Comparison of ENCODE assay signal across 8 cellular contexts in the genomic region with DNA sequence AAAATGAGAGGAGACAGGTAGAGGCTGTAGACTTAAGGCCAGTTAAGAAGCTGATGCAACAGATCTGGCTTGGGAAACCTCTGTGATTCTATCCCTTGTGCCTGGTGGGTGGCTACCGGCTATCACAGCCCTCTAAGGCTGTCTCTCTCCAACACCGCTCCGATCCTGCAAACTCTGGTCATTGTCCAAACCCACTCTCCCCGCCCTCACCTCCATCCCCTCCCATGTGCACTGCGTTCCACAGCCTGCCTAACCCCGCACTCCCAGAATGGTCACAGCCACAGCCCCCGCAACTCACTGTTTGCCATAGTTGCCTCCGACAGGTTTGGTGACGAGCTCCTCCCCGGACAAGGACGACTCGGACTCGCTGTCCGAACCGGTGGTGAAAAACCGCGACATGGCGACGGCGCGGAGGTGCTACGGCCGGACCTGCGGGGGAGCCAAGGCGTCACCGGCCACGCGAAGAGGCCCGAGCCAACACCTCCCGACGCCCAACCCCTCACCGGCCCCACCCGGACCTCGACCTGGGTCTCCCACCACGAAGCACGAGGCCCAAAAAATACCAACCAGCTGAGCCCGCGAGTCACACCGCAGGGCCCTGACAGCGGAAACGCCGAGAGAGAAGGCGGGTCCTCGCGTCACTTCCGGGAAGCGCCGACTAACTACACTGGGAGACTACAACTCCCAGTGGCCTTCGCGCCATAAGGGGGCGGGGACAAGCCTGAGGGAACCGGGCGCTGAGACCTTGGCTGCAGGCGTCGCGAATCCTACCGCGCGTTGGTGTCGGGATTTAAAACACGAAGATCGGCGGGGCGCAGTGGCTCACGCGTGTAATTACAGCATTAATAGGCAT. TPM values are rescaled to one million over a fixed set of nuclear protein-coding genes. Genes with fewer than 3 reads are reported as not detected.
A peak's percentile ranks its signal among the peaks of the same experiment; 100 is the strongest.
DNase-seq lines count a peak whose midpoint lies in the region; ATAC-seq and TF ChIP-seq lines count a peak whose summit lies in the region.
"Not testable (repeated sequence)": the region's sequence is repeated elsewhere in the genome, so short reads cannot be mapped to it uniquely, and the experiment has no call there.

A gene with protein sequence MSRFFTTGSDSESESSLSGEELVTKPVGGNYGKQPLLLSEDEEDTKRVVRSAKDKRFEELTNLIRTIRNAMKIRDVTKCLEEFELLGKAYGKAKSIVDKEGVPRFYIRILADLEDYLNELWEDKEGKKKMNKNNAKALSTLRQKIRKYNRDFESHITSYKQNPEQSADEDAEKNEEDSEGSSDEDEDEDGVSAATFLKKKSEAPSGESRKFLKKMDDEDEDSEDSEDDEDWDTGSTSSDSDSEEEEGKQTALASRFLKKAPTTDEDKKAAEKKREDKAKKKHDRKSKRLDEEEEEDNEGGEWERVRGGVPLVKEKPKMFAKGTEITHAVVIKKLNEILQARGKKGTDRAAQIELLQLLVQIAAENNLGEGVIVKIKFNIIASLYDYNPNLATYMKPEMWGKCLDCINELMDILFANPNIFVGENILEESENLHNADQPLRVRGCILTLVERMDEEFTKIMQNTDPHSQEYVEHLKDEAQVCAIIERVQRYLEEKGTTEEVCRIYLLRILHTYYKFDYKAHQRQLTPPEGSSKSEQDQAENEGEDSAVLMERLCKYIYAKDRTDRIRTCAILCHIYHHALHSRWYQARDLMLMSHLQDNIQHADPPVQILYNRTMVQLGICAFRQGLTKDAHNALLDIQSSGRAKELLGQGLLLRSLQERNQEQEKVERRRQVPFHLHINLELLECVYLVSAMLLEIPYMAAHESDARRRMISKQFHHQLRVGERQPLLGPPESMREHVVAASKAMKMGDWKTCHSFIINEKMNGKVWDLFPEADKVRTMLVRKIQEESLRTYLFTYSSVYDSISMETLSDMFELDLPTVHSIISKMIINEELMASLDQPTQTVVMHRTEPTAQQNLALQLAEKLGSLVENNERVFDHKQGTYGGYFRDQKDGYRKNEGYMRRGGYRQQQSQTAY (minus strand): TSS at position 622 of the 853 bp plus-strand sequence. CDS start 223 bp downstream, at position 399.

- H3K9ac ChIP-seq in BLaER1 treated with 17β-estradiol and CSF1 and Interleukin-3, amounts not matched to agents 10 nM and 100 nM: peak within 1 kb of the TSS in 4 of 11 experiments; percentile 47 to 61 (median 56); a peak in 4 of 22 replicates
- not testable (repeated sequence) for H3K9ac ChIP-seq in endodermal cell (ENCODE audit: extremely low read depth, low read length, poor library complexity, severe bottlenecking); liver (ENCODE audit: low read depth in 1 of 2, low read length in 2 of 2)

- TF ChIP-seq CTCF in endodermal cell (conservative IDR thresholded peaks at IDR 0.05); liver (IDR thresholded peaks at IDR 0.05; ENCODE audit: low read depth, low read length, missing input control): not testable (repeated sequence)

- H3K9me3 Mint-ChIP-seq in IgD-negative memory B cell, endodermal cell: not testable (repeated sequence)

- TF ChIP-seq RAD21 in liver (IDR thresholded peaks at IDR 0.05): not testable (repeated sequence)

- not testable (repeated sequence) for H3K4me1 Mint-ChIP-seq in IgD-negative memory B cell, endodermal cell

- not testable (repeated sequence) for H3K27me3 Mint-ChIP-seq in IgD-negative memory B cell; endodermal cell (ENCODE audit: insufficient read depth)

- H3K4me3 ChIP-seq in BLaER1 treated with 17β-estradiol and CSF1 and Interleukin-3, amounts not matched to agents 10 nM and 100 nM: peak within 1 kb of the TSS; percentile 36 to 66 (median 54); a peak in 18 of 20 replicates
- H3K4me3 ChIP-seq in endodermal cell (ENCODE audit: low read length): not testable (repeated sequence)
- H3K4me3 ChIP-seq in liver (ENCODE audit: low read depth in 1 of 3, low read length in 3 of 3) (peak within 1 kb of the TSS in 2 of 3 donors; percentile 50 to 66), skeletal muscle cell (ENCODE audit: low read depth, low read length) (peak within 1 kb of the TSS; percentile 42)

- not testable (repeated sequence) for DNase-seq in endodermal cell; skeletal muscle cell (ENCODE audit: low read depth)

- whole genome bisulfite sequencing in endodermal cell (ENCODE audit: insufficient coverage in 1 of 2, insufficient read length in 1 of 2), 2 experiments: no CpG with 5 or more reads among the region's 66 CpGs
- no CpG with 5 or more reads among the region's 66 CpGs for WGBS in liver

- H3K36me3 Mint-ChIP-seq in IgD-negative memory B cell; endodermal cell (ENCODE audit: low read depth): not testable (repeated sequence)

- ATAC-seq in GM19328 (IDR thresholded peaks at IDR 0.05; ENCODE audit: unreplicated experiment): peak; percentile 96
- ATAC-seq in HG02840 (IDR thresholded peaks at IDR 0.05; ENCODE audit: low FRiP score, unreplicated experiment): peak; percentile 92

- not testable (repeated sequence) for H3K36me3 ChIP-seq in BLaER1 treated with 17β-estradiol and CSF1 and Interleukin-3, amounts not matched to agents 10 nM and 100 nM; endodermal cell (ENCODE audit: control insufficient read depth, insufficient read depth, low read length); liver (ENCODE audit: control insufficient read depth in 4 of 4, insufficient read depth in 3 of 4, low read depth in 1 of 4, low read length in 3 of 4)

- not testable (repeated sequence) for H3K27ac Mint-ChIP-seq in IgD-negative memory B cell, endodermal cell

- H3K27me3 ChIP-seq in BLaER1 treated with 17β-estradiol and CSF1 and Interleukin-3, amounts not matched to agents 10 nM and 100 nM; endodermal cell (ENCODE audit: control insufficient read depth, insufficient read depth, low read length, poor library complexity, severe bottlenecking); liver (ENCODE audit: control insufficient read depth in 4 of 4, insufficient read depth in 4 of 4, low read length in 3 of 4): not testable (repeated sequence)

- not testable (repeated sequence) for H3K9me3 ChIP-seq in BLaER1 treated with 17β-estradiol and CSF1 and Interleukin-3, amounts not matched to agents 10 nM and 100 nM (replicated peaks in 1 of 11); endodermal cell (ENCODE audit: control insufficient read depth, low read length); liver (ENCODE audit: control insufficient read depth in 4 of 4, low read length in 3 of 4)

- H3K4me2 ChIP-seq in BLaER1 treated with 17β-estradiol and CSF1 and Interleukin-3, amounts not matched to agents 10 nM and 100 nM: peak within 1 kb of the TSS in 7 of 11 experiments; percentile 34 to 50 (median 46); a peak in 6 of 22 replicates

- H3K4me1 ChIP-seq in BLaER1 treated with 17β-estradiol and CSF1 and Interleukin-3, amounts not matched to agents 10 nM and 100 nM; endodermal cell (ENCODE audit: control insufficient read depth, insufficient read depth, low read length); liver (ENCODE audit: control insufficient read depth in 4 of 4, insufficient read depth in 4 of 4, low read length in 3 of 4): not testable (repeated sequence)

- H3K4me3 Mint-ChIP-seq in IgD-negative memory B cell (peak within 1 kb of the TSS in 1 of 4 donors; percentile 65), endodermal cell (peak within 1 kb of the TSS; percentile 50)

- H3K27ac ChIP-seq in BLaER1 treated with 17β-estradiol and CSF1 and Interleukin-3, amounts not matched to agents 10 nM and 100 nM; endodermal cell (ENCODE audit: low read depth, low read length); liver (ENCODE audit: low read depth in 1 of 2, low read length in 2 of 2): not testable (repeated sequence)

- POLR2A ChIA-PET in activated CD8-positive, alpha-beta memory T cell treated with anti-CD3 and anti-CD28 coated beads for 36 hours (lab: Charles Lee): not testable (repeated sequence)

- H4K20me1 ChIP-seq in BLaER1 treated with 17β-estradiol and CSF1 and Interleukin-3, amounts not matched to agents 10 nM and 100 nM: not testable (repeated sequence)

- CTCF ChIA-PET in activated CD8-positive, alpha-beta memory T cell treated with anti-CD3 and anti-CD28 coated beads for 36 hours (lab: Charles Lee): not testable (repeated sequence)

RNA-seq across cellular contexts. Expression of the gene that starts here (rescaled TPM):
- polyA plus RNA-seq in IgD-negative memory B cell (22.3 TPM), liver (10 to 100 TPM in 1 of 2 donors, under 1 TPM in 1; 0.11 to 54.4 TPM)
- 10 to 100 TPM; 36.6 to 55.3 TPM for total RNA-seq in activated CD8-positive, alpha-beta memory T cell treated with anti-CD3 and anti-CD28 coated beads for 36 hours
- total RNA-seq in endodermal cell (10 to 100 TPM; 38.1 to 54.3 TPM), liver (100 to 1,000 TPM in 1 of 2 donors, 10 to 100 TPM in 1; 81.8 to 103 TPM)
- polyA plus RNA-seq in endodermal cell (2013, experiment 1 of 2): 136 TPM
- 124 TPM for polyA plus RNA-seq in endodermal cell (2013, experiment 2 of 2)
